9 cellular contexts compared by ENCODE assay signal in the genomic region with DNA sequence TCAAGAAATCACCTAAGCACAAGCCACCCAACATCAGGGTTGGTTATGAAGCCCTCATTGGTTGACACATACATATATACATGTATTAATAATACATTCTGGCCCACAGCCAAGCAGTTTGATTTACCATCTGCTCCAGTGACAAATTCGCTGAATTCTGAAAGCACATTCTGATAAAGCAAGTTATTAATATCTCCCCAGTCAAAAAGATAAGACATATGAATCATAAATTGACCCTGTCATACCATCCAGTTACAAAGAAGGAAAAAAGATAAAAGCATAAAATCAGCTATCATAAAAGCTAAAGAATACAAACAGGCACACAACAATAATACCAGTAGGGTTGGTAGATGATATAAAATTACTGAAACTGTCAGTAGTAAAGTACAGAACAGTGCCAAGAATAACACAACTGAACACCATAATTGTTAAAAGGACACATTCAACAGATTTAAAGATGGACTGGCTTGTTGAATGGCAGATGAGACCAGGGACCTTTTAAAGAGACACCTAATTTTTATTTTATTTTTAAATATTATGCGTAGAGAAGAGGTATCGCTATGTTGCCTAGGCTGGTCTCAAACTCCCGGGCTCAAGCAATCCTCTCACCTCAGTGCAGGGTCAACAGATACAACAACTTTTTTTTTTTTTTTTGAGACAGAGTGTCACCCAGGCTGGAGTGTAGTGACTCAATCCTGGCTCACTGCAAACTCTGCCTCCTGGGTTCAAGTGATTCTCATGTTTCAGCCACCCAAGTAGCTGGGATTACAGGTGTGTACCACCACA. TPM values are rescaled to one million over a fixed set of nuclear protein-coding genes. Genes with fewer than 3 reads are reported as not detected.
A peak's percentile ranks its signal among the peaks of the same experiment; 100 is the strongest.
DNase-seq lines count a peak whose midpoint lies in the region; ATAC-seq and TF ChIP-seq lines count a peak whose summit lies in the region.
"Had no signal": no experiment of that assay in that cellular context is flagged by ENCODE, and none has a peak within 500 bp of the region (broad histone marks: within the 10 kb centered on the region; RNA-seq: fewer than 3 reads in every experiment).

No MANE protein-coding gene starts in this region.

- peak in 1 of 2 donors; percentile 90 for ATAC-seq in natural killer cell treated with Interleukin-12 subunit alpha and Interleukin-12 subunit beta and Interleukin-15 and Interleukin-18, amount 100 ng/mL, for 72 hours
- ATAC-seq in GM18861 (IDR thresholded peaks at IDR 0.05; ENCODE audit: unreplicated experiment) = no peak

- no peak for TF ChIP-seq EP300 in sigmoid colon (IDR thresholded peaks at IDR 0.05)

- DNase-seq in GM12865 (ENCODE audit: low read depth) = peak; percentile 87
- DNase-seq in HS-27A (ENCODE audit: low read depth) = peak; percentile 89
- DNase-seq in activated T-helper 2 cell treated with anti-CD3 and anti-CD28 coated beads, Interferon-gamma antibody, Interleukin-2, Interleukin-4, amounts not matched to agents 10 μg/mL and 5 μg/mL and 100 μg/mL, durations not matched to agents 14 hours and 24 hours and 36 hours (ENCODE audit: low spot score) = no peak
- no peak for DNase-seq in natural killer cell treated with Interleukin-12 subunit alpha and Interleukin-12 subunit beta and Interleukin-15 and Interleukin-18, amount 100 ng/mL, for 72 hours (ENCODE audit: low spot score)
- DNase-seq in NCI-H1417 treated with DMSO at 0.1 percent for 48 hours (lab: John Stamatoyannopoulos, UW) = no peak
- DNase-seq in occipital lobe (lab: John Stamatoyannopoulos, UW) = no peak
- DNase-seq in sigmoid colon = no peak

- H3K36me3 ChIP-seq in sigmoid colon = peaks cover 0 to 30% (median 0%) of the 10 kb centered on the region in 4 donors

- H3K27me3 Mint-ChIP-seq in activated T-helper 2 cell treated with anti-CD3 and anti-CD28 coated beads, Interferon-gamma antibody, Interleukin-2, Interleukin-4, amounts not matched to agents 10 μg/mL and 5 μg/mL and 100 μg/mL, durations not matched to agents 14 hours and 24 hours and 36 hours (ENCODE audit: low read depth) = no peaks in the 10 kb centered on the region
- no peaks in the 10 kb centered on the region for H3K27me3 Mint-ChIP-seq in natural killer cell treated with Interleukin-12 subunit alpha and Interleukin-12 subunit beta and Interleukin-15 and Interleukin-18, amount 100 ng/mL, for 72 hours

- H3K27ac ChIP-seq in sigmoid colon = no peak overlapping the region
- H3K27ac ChIP-seq: SJSA1 had no signal

- H3K4me3 ChIP-seq in GM12865 (ENCODE audit: low read depth, low read length) = no peak overlapping the region
- H3K4me3 ChIP-seq in sigmoid colon = no peak overlapping the region
- H3K4me3 ChIP-seq: SJSA1 had no signal

- 73 to 77% methylated on average over 4 of the region's 4 CpGs for WGBS in sigmoid colon, 2 donors

- TF ChIP-seq CTCF in GM12865 (IDR thresholded peaks at IDR 0.05; ENCODE audit: insufficient read depth, low read depth, low read length, missing control alignments) (no peak), sigmoid colon (IDR thresholded peaks at IDR 0.05) (no peak)

- H3K27ac Mint-ChIP-seq in activated T-helper 2 cell treated with anti-CD3 and anti-CD28 coated beads, Interferon-gamma antibody, Interleukin-2, Interleukin-4, amounts not matched to agents 10 μg/mL and 5 μg/mL and 100 μg/mL, durations not matched to agents 14 hours and 24 hours and 36 hours = peak overlapping the region; percentile 5
- peak overlapping the region; percentile 30 to 52 for H3K27ac Mint-ChIP-seq in natural killer cell treated with Interleukin-12 subunit alpha and Interleukin-12 subunit beta and Interleukin-15 and Interleukin-18, amount 100 ng/mL, for 72 hours

- intact Hi-C loops in activated T-helper 2 cell treated with anti-CD3 and anti-CD28 coated beads, Interferon-gamma antibody, Interleukin-2, Interleukin-4, amounts not matched to agents 10 μg/mL and 5 μg/mL and 100 μg/mL, durations not matched to agents 14 hours and 24 hours and 36 hours (cut with micrococcal nuclease) = loop anchor here (10.0 kb wide), 1 partner anchor 138 kb away; a partner anchor contains a TSS
- intact Hi-C loops in sigmoid colon (cut with DNase I) = no loop called here

- TF ChIP-seq POLR2A in sigmoid colon (IDR thresholded peaks at IDR 0.05) = no peak

- no peak overlapping the region for H3K4me3 Mint-ChIP-seq in activated T-helper 2 cell treated with anti-CD3 and anti-CD28 coated beads, Interferon-gamma antibody, Interleukin-2, Interleukin-4, amounts not matched to agents 10 μg/mL and 5 μg/mL and 100 μg/mL, durations not matched to agents 14 hours and 24 hours and 36 hours (ENCODE audit: low read depth)
- peak overlapping the region; percentile 5 for H3K4me3 Mint-ChIP-seq in natural killer cell treated with Interleukin-12 subunit alpha and Interleukin-12 subunit beta and Interleukin-15 and Interleukin-18, amount 100 ng/mL, for 72 hours

- H3K9me3 ChIP-seq in sigmoid colon = no peaks in the 10 kb centered on the region
- H3K9me3 ChIP-seq: SJSA1 had no signal

- no peaks in the 10 kb centered on the region for H3K27me3 ChIP-seq in sigmoid colon
- H3K27me3 ChIP-seq: SJSA1 had no signal

- peaks cover 8% of the 10 kb centered on the region for H3K9me3 Mint-ChIP-seq in activated T-helper 2 cell treated with anti-CD3 and anti-CD28 coated beads, Interferon-gamma antibody, Interleukin-2, Interleukin-4, amounts not matched to agents 10 μg/mL and 5 μg/mL and 100 μg/mL, durations not matched to agents 14 hours and 24 hours and 36 hours
- H3K9me3 Mint-ChIP-seq in natural killer cell treated with Interleukin-12 subunit alpha and Interleukin-12 subunit beta and Interleukin-15 and Interleukin-18, amount 100 ng/mL, for 72 hours = peaks cover under 1% of the 10 kb centered on the region

- H3K4me1 ChIP-seq in sigmoid colon = peaks cover 0 to 14% (median 8%) of the 10 kb centered on the region in 4 donors
- H3K4me1 ChIP-seq: SJSA1 had no signal

- H3K4me1 Mint-ChIP-seq in activated T-helper 2 cell treated with anti-CD3 and anti-CD28 coated beads, Interferon-gamma antibody, Interleukin-2, Interleukin-4, amounts not matched to agents 10 μg/mL and 5 μg/mL and 100 μg/mL, durations not matched to agents 14 hours and 24 hours and 36 hours (ENCODE audit: low read depth) = peaks cover 23% of the 10 kb centered on the region
- peaks cover 10 to 30% of the 10 kb centered on the region in 2 donors for H3K4me1 Mint-ChIP-seq in natural killer cell treated with Interleukin-12 subunit alpha and Interleukin-12 subunit beta and Interleukin-15 and Interleukin-18, amount 100 ng/mL, for 72 hours (ENCODE audit: low read depth in 2 of 2)

- peaks cover 78% of the 10 kb centered on the region for H3K36me3 Mint-ChIP-seq in activated T-helper 2 cell treated with anti-CD3 and anti-CD28 coated beads, Interferon-gamma antibody, Interleukin-2, Interleukin-4, amounts not matched to agents 10 μg/mL and 5 μg/mL and 100 μg/mL, durations not matched to agents 14 hours and 24 hours and 36 hours (ENCODE audit: low read depth)
- H3K36me3 Mint-ChIP-seq in natural killer cell treated with Interleukin-12 subunit alpha and Interleukin-12 subunit beta and Interleukin-15 and Interleukin-18, amount 100 ng/mL, for 72 hours = peaks cover 15% of the 10 kb centered on the region

RNA-seq across cellular contexts. Expression of a gene that starts 7.7 kb away (rescaled TPM):
- 46.3 and 50.7 TPM in 2 replicates for total RNA-seq in activated T-helper 2 cell treated with anti-CD3 and anti-CD28 coated beads, Interferon-gamma antibody, Interleukin-2, Interleukin-4, amounts not matched to agents 10 μg/mL and 5 μg/mL and 100 μg/mL, durations not matched to agents 14 hours and 24 hours and 36 hours
- total RNA-seq in natural killer cell treated with Interleukin-12 subunit alpha and Interleukin-12 subunit beta and Interleukin-15 and Interleukin-18, amount 100 ng/mL, for 72 hours = 10 to 100 TPM; 34.0 to 43.3 TPM
- total RNA-seq in occipital lobe (88.7 TPM), sigmoid colon (10 to 100 TPM; 32.1 to 40.0 (median 37.6) TPM)
- polyA plus RNA-seq in sigmoid colon = 10 to 100 TPM; 24.9 to 50.6 (median 49.2) TPM

Comparison
In these comparisons a context has a peak if more than half of its experiments do, and no peak if none do; other contexts are left out.
1. DNase-seq: peak in GM12865 (single experiment) and HS-27A (single experiment); none in activated T-helper 2 cell treated with anti-CD3 and anti-CD28 coated beads, Interferon-gamma antibody, Interleukin-2, Interleukin-4, amounts not matched to agents 10 μg/mL and 5 μg/mL and 100 μg/mL, durations not matched to agents 14 hours and 24 hours and 36 hours (single experiment), natural killer cell treated with Interleukin-12 subunit alpha and Interleukin-12 subunit beta and Interleukin-15 and Interleukin-18, amount 100 ng/mL, for 72 hours (single experiment), NCI-H1417 treated with DMSO at 0.1 percent for 48 hours (single experiment), occipital lobe (single experiment) and sigmoid colon (single experiment).